Comparison of ENCODE assay signal across 1 cellular context in genomic region chr1:181206979-181207790, GRCh38.
TF ChIP-seq lines count a peak whose summit lies in the region.

No MANE protein-coding gene starts in this region.

TF ChIP-seq in H1, 55 proteins besides CTCF, POLR2A, EP300 and RAD21 (continued from another document):
- TF ChIP-seq CHD7 (IDR thresholded peaks at IDR 0.05; ENCODE audit: insufficient replicate concordance, low read length) (no peak), BCL11A (IDR thresholded peaks at IDR 0.05; ENCODE audit: low read depth in 2 of 2, low read length in 2 of 2) (no peak), JUN (IDR thresholded peaks at IDR 0.05; ENCODE audit: low read depth, low read length) (no peak), YY1 (IDR thresholded peaks at IDR 0.05; ENCODE audit: low read depth, low read length) (no peak), KDM4A (IDR thresholded peaks at IDR 0.05; ENCODE audit: low read depth, low read length, severe bottlenecking) (no peak), CTBP2 (IDR thresholded peaks at IDR 0.05; ENCODE audit: borderline replicate concordance, insufficient read depth, insufficient read length, low read length) (no peak), ATF2 (IDR thresholded peaks at IDR 0.05; ENCODE audit: low read length) (no peak), EGR1 (IDR thresholded peaks at IDR 0.05; ENCODE audit: borderline replicate concordance, low read depth, low read length) (no peak), PHF8 (conservative IDR thresholded peaks at IDR 0.05; ENCODE audit: low read depth, low read length) (no peak), POLR2AphosphoS5 (IDR thresholded peaks at IDR 0.05; ENCODE audit: low read depth, low read length) (no peak), CBX5 (IDR thresholded peaks at IDR 0.05; ENCODE audit: low read depth, low read length) (no peak), CHD2 (IDR thresholded peaks at IDR 0.05; ENCODE audit: low read length) (no peak), RNF2 (IDR thresholded peaks at IDR 0.05; ENCODE audit: borderline replicate concordance, low read depth, low read length, missing control alignments, poor library complexity, severe bottlenecking) (no peak), CHD1 (IDR thresholded peaks at IDR 0.05; ENCODE audit: low read depth, low read length) (no peak), TBP (IDR thresholded peaks at IDR 0.05; ENCODE audit: low read depth, low read length) (no peak), TAF1 (IDR thresholded peaks at IDR 0.05; ENCODE audit: low read depth, low read length) (no peak), HDAC2 (IDR thresholded peaks at IDR 0.05; ENCODE audit: borderline replicate concordance in 1 of 2, low read depth in 2 of 2, low read length in 2 of 2) (no peak), TCF12 (IDR thresholded peaks at IDR 0.05; ENCODE audit: low read depth, low read length) (no peak)
